ENCODE assay signal across 17 cellular contexts in genomic region chr19:45526971-45527370, GRCh38. TPM values are rescaled to one million over a fixed set of nuclear protein-coding genes. Genes with fewer than 3 reads are reported as not detected.
DNase-seq lines count a peak whose midpoint lies in the region; ATAC-seq, FAIRE-seq and TF ChIP-seq lines count a peak whose summit lies in the region.
"Had no signal": no experiment of that assay in that cellular context is flagged by ENCODE, and none has a peak within 500 bp of the region (broad histone marks: within the 10 kb centered on the region; RNA-seq: fewer than 3 reads in every experiment).

No MANE protein-coding gene starts in this region.

- no peaks in the 10 kb centered on the region for H3K9me2 ChIP-seq in PC-3 (replicated peaks; ENCODE audit: low read length)

- H2AFZ ChIP-seq in PC-3 (ENCODE audit: low read length): no peak overlapping the region
- H2AFZ ChIP-seq in K562 (ENCODE audit: low read depth, low read length): no peak overlapping the region

- no peak overlapping the region for H3K4me2 ChIP-seq in PC-3 (ENCODE audit: low read length)
- no peak overlapping the region for H3K4me2 ChIP-seq in K562 (ENCODE audit: insufficient read depth, low read length)

- H3K36me3 ChIP-seq in PC-3 (ENCODE audit: low read depth, low read length): peaks cover 19% of the 10 kb centered on the region
- H3K36me3 ChIP-seq in K562 (ENCODE audit: control insufficient read depth, insufficient read depth, low read length): peaks cover 64% of the 10 kb centered on the region

- no peak overlapping the region for H3K4me3 Mint-ChIP-seq in activated CD8-positive, alpha-beta T cell treated with anti-CD3 and anti-CD28 coated beads for 36 hours
- no peak overlapping the region for H3K4me3 Mint-ChIP-seq in activated CD8-positive, alpha-beta T cell treated with anti-CD3 and anti-CD28 coated beads, Interleukin-2, amount 10 ng/mL, durations not matched to agents 7 days and 5 days
- no peak overlapping the region for H3K4me3 Mint-ChIP-seq in activated T-helper 2 cell treated with anti-CD3 and anti-CD28 coated beads, Interferon-gamma antibody, Interleukin-2, Interleukin-4, amounts not matched to agents 10 μg/mL and 5 μg/mL and 100 μg/mL, durations not matched to agents 14 hours and 24 hours and 36 hours (ENCODE audit: low read depth)

- H3K79me2 ChIP-seq in PC-3 (ENCODE audit: low read length) (no peaks in the 10 kb centered on the region), K562 (ENCODE audit: control insufficient read depth, insufficient read depth, low read length) (no peaks in the 10 kb centered on the region)

- H3K27ac Mint-ChIP-seq in activated CD8-positive, alpha-beta T cell treated with anti-CD3 and anti-CD28 coated beads for 36 hours: peak overlapping the region; percentile 1
- H3K27ac Mint-ChIP-seq in activated CD8-positive, alpha-beta T cell treated with anti-CD3 and anti-CD28 coated beads, Interleukin-2, amount 10 ng/mL, durations not matched to agents 7 days and 5 days: no peak overlapping the region
- H3K27ac Mint-ChIP-seq in activated T-helper 2 cell treated with anti-CD3 and anti-CD28 coated beads, Interferon-gamma antibody, Interleukin-2, Interleukin-4, amounts not matched to agents 10 μg/mL and 5 μg/mL and 100 μg/mL, durations not matched to agents 14 hours and 24 hours and 36 hours: no peak overlapping the region

- FAIRE-seq in K562 (lab: Jason Lieb, UNC): no peak
- FAIRE-seq in HTR-8/SVneo (lab: Jason Lieb, UNC): no peak
- FAIRE-seq: HepG2 had no signal

- DNase-seq in activated CD8-positive, alpha-beta T cell treated with anti-CD3 and anti-CD28 coated beads for 36 hours: no peak
- DNase-seq in activated CD8-positive, alpha-beta T cell treated with anti-CD3 and anti-CD28 coated beads, Interleukin-2, amount 10 ng/mL, durations not matched to agents 7 days and 5 days: no peak
- DNase-seq in PC-3 (no peak), K562 (ENCODE audit: extremely low read depth in 1 of 4, low spot score in 3 of 4) (no peak), NCI-H2081 (lab: John Stamatoyannopoulos, UW) (no peak), SKM-1 treated with dmso at 0.1 percent for 144 hours (lab: John Stamatoyannopoulos, UW; ENCODE audit: unreplicated experiment) (no peak), HTR-8/SVneo (ENCODE audit: insufficient read length, low spot score) (no peak)
- DNase-seq in activated T-helper 2 cell treated with anti-CD3 and anti-CD28 coated beads, Interferon-gamma antibody, Interleukin-2, Interleukin-4, amounts not matched to agents 10 μg/mL and 5 μg/mL and 100 μg/mL, durations not matched to agents 14 hours and 24 hours and 36 hours (ENCODE audit: low spot score): no peak
- DNase-seq: 8988T; AML-193; GF-D8; KBM-7; MM.1S; NCI-H1436; NK-92 treated with Interleukin-12 subunit alpha and Interleukin-12 subunit beta, amount 100 ng/mL, for 24 hours; Peyer's patch had no signal

- no peak for TF ChIP-seq CTCF in activated CD8-positive, alpha-beta T cell treated with anti-CD3 and anti-CD28 coated beads for 36 hours (IDR thresholded peaks at IDR 0.05)
- TF ChIP-seq CTCF in PC-3 (conservative IDR thresholded peaks at IDR 0.05; ENCODE audit: low read depth, low read length) (no peak), K562 (IDR thresholded peaks at IDR 0.05 in 2 of 3, conservative IDR thresholded peaks at IDR 0.05 in 1 of 3; ENCODE audit: insufficient read depth in 2 of 3, low read depth in 1 of 3, low read length in 3 of 3) (no peak)

- H3K27me3 ChIP-seq in PC-3 (ENCODE audit: low read length) (no peaks in the 10 kb centered on the region), K562 (ENCODE audit: control insufficient read depth in 2 of 2, insufficient read depth in 2 of 2, low read length in 2 of 2) (no peaks in the 10 kb centered on the region)
- H3K27me3 ChIP-seq: Peyer's patch had no signal

- POLR2A ChIA-PET in activated CD8-positive, alpha-beta T cell treated with anti-CD3 and anti-CD28 coated beads for 36 hours (lab: Charles Lee): no interaction called here
- POLR2A ChIA-PET in activated CD8-positive, alpha-beta T cell treated with anti-CD3 and anti-CD28 coated beads, Interleukin-2, amount 10 ng/mL, durations not matched to agents 7 days and 5 days (lab: Charles Lee): no interaction called here
- POLR2A ChIA-PET in PC-3 (lab: Charles Lee; ENCODE audit: unreplicated experiment) (no interaction called here), K562 (lab: Yijun Ruan, JAX) (interaction anchor here (0.6 to 2.7 kb wide), 3 partner anchors 12 to 194 kb away, joined by 4 to 10 read pairs (median 6); no protein-coding TSS in a partner anchor)

- H3K27me3 Mint-ChIP-seq in activated CD8-positive, alpha-beta T cell treated with anti-CD3 and anti-CD28 coated beads for 36 hours: no peaks in the 10 kb centered on the region
- peaks cover 2% of the 10 kb centered on the region for H3K27me3 Mint-ChIP-seq in activated CD8-positive, alpha-beta T cell treated with anti-CD3 and anti-CD28 coated beads, Interleukin-2, amount 10 ng/mL, durations not matched to agents 7 days and 5 days (ENCODE audit: low read depth)
- H3K27me3 Mint-ChIP-seq in activated T-helper 2 cell treated with anti-CD3 and anti-CD28 coated beads, Interferon-gamma antibody, Interleukin-2, Interleukin-4, amounts not matched to agents 10 μg/mL and 5 μg/mL and 100 μg/mL, durations not matched to agents 14 hours and 24 hours and 36 hours (ENCODE audit: low read depth): no peaks in the 10 kb centered on the region

- ATAC-seq in activated CD8-positive, alpha-beta T cell treated with anti-CD3 and anti-CD28 coated beads for 36 hours: no peak
- ATAC-seq in activated CD8-positive, alpha-beta T cell treated with anti-CD3 and anti-CD28 coated beads, Interleukin-2, amount 10 ng/mL, durations not matched to agents 7 days and 5 days: no peak
- ATAC-seq in PC-3: no peak
- no peak for ATAC-seq in K562

- no peak for TF ChIP-seq POLR2A in K562 (conservative IDR thresholded peaks at IDR 0.05)

- H3K27ac ChIP-seq in PC-3 (ENCODE audit: low read length): peak overlapping the region; percentile 86; the same call in 1 of the 2 replicates
- no peak overlapping the region for H3K27ac ChIP-seq in K562 (ENCODE audit: extremely low read depth, low read depth, low read length)
- H3K27ac ChIP-seq: Peyer's patch had no signal

- 83% methylated on average over 3 of the region's 4 CpGs for WGBS in K562 (ENCODE audit: insufficient coverage, low coverage, missing lambda C conversion rate)

- H3K4me1 ChIP-seq in PC-3 (ENCODE audit: insufficient read depth, low read length) (peaks cover 16% of the 10 kb centered on the region), K562 (replicated peaks in 1 of 2; ENCODE audit: control insufficient read depth in 2 of 2, insufficient read depth in 2 of 2, low read length in 2 of 2) (peaks cover 3 to 27% of the 10 kb centered on the region in 2 experiments; a peak in 3 of 5 replicates)

- H3K4me3 ChIP-seq in PC-3 (ENCODE audit: low read length) (no peak overlapping the region), K562 (no peak overlapping the region)
- H3K4me3 ChIP-seq: Peyer's patch had no signal

- H4K20me1 ChIP-seq in PC-3 (ENCODE audit: low read length) (no peaks in the 10 kb centered on the region), K562 (replicated peaks; ENCODE audit: control insufficient read depth, insufficient read depth, low read length) (peaks cover 10% of the 10 kb centered on the region)

- peaks cover 5% of the 10 kb centered on the region for H3K9me1 ChIP-seq in K562 (ENCODE audit: control insufficient read depth, insufficient read depth, low read length)

- H3K4me1 Mint-ChIP-seq in activated CD8-positive, alpha-beta T cell treated with anti-CD3 and anti-CD28 coated beads for 36 hours (ENCODE audit: low read depth): peaks cover 19% of the 10 kb centered on the region
- H3K4me1 Mint-ChIP-seq in activated CD8-positive, alpha-beta T cell treated with anti-CD3 and anti-CD28 coated beads, Interleukin-2, amount 10 ng/mL, durations not matched to agents 7 days and 5 days (ENCODE audit: low read depth): peaks cover 23% of the 10 kb centered on the region
- H3K4me1 Mint-ChIP-seq in activated T-helper 2 cell treated with anti-CD3 and anti-CD28 coated beads, Interferon-gamma antibody, Interleukin-2, Interleukin-4, amounts not matched to agents 10 μg/mL and 5 μg/mL and 100 μg/mL, durations not matched to agents 14 hours and 24 hours and 36 hours (ENCODE audit: low read depth): peaks cover 16% of the 10 kb centered on the region

- TF ChIP-seq RAD21 in K562 (CRISPR knock-in tag; conservative IDR thresholded peaks at IDR 0.05 in 1 of 2, IDR thresholded peaks at IDR 0.05 in 1 of 2): no peak

- peaks cover 35% of the 10 kb centered on the region for H3K36me3 Mint-ChIP-seq in activated CD8-positive, alpha-beta T cell treated with anti-CD3 and anti-CD28 coated beads for 36 hours (ENCODE audit: low read depth)
- H3K36me3 Mint-ChIP-seq in activated CD8-positive, alpha-beta T cell treated with anti-CD3 and anti-CD28 coated beads, Interleukin-2, amount 10 ng/mL, durations not matched to agents 7 days and 5 days (ENCODE audit: low read depth): peaks cover 63% of the 10 kb centered on the region
- peaks cover 58% of the 10 kb centered on the region for H3K36me3 Mint-ChIP-seq in activated T-helper 2 cell treated with anti-CD3 and anti-CD28 coated beads, Interferon-gamma antibody, Interleukin-2, Interleukin-4, amounts not matched to agents 10 μg/mL and 5 μg/mL and 100 μg/mL, durations not matched to agents 14 hours and 24 hours and 36 hours (ENCODE audit: low read depth)

- intact Hi-C loops in activated CD8-positive, alpha-beta T cell treated with anti-CD3 and anti-CD28 coated beads for 36 hours (cut with micrococcal nuclease): loop anchor here (10.0 kb wide), 1 partner anchor 48 kb away; no protein-coding TSS in a partner anchor
- intact Hi-C loops in PC-3 (cut with micrococcal nuclease): no loop called here
- intact Hi-C loops in K562 (cut with micrococcal nuclease): no loop called here
- intact Hi-C loops in activated T-helper 2 cell treated with anti-CD3 and anti-CD28 coated beads, Interferon-gamma antibody, Interleukin-2, Interleukin-4, amounts not matched to agents 10 μg/mL and 5 μg/mL and 100 μg/mL, durations not matched to agents 14 hours and 24 hours and 36 hours (cut with micrococcal nuclease): no loop called here

- H3F3A ChIP-seq in PC-3 (ENCODE audit: low read length, unreplicated experiment): peaks cover 12% of the 10 kb centered on the region

- BruUV-seq in PC-3 (replicated peaks; lab: Mats Ljungman, UMichigan) (no TSS peak), K562 (replicated peaks; lab: Mats Ljungman, UMichigan) (no TSS peak)

- CTCF ChIA-PET in activated CD8-positive, alpha-beta T cell treated with anti-CD3 and anti-CD28 coated beads for 36 hours (lab: Charles Lee): interaction anchor here (0.6 to 2.8 kb wide), 3 partner anchors 11 to 117 kb away, joined by 3 to 16 read pairs (median 5); no protein-coding TSS in a partner anchor
- CTCF ChIA-PET in activated CD8-positive, alpha-beta T cell treated with anti-CD3 and anti-CD28 coated beads, Interleukin-2, amount 10 ng/mL, durations not matched to agents 7 days and 5 days (lab: Charles Lee): interaction anchor here (0.6 to 2.9 kb wide), 3 partner anchors 29 to 37 kb away, joined by 3 to 19 read pairs (median 4); no protein-coding TSS in a partner anchor
- CTCF ChIA-PET in PC-3 (lab: Charles Lee) (no interaction called here), K562 (lab: Yijun Ruan, JAX; ENCODE audit: low intra/inter-chr PET ratio) (no interaction called here)

- TF ChIP-seq EP300 in K562 (IDR thresholded peaks at IDR 0.05; ENCODE audit: low read length): no peak

- H3K9me3 Mint-ChIP-seq in activated CD8-positive, alpha-beta T cell treated with anti-CD3 and anti-CD28 coated beads for 36 hours: peaks cover 8% of the 10 kb centered on the region
- peaks cover 3% of the 10 kb centered on the region for H3K9me3 Mint-ChIP-seq in activated CD8-positive, alpha-beta T cell treated with anti-CD3 and anti-CD28 coated beads, Interleukin-2, amount 10 ng/mL, durations not matched to agents 7 days and 5 days (ENCODE audit: insufficient read depth)
- peaks cover 9% of the 10 kb centered on the region for H3K9me3 Mint-ChIP-seq in activated T-helper 2 cell treated with anti-CD3 and anti-CD28 coated beads, Interferon-gamma antibody, Interleukin-2, Interleukin-4, amounts not matched to agents 10 μg/mL and 5 μg/mL and 100 μg/mL, durations not matched to agents 14 hours and 24 hours and 36 hours

- H3K9me3 ChIP-seq in PC-3 (ENCODE audit: low read length) (no peaks in the 10 kb centered on the region), K562 (replicated peaks; ENCODE audit: control insufficient read depth, insufficient read depth, low read depth, low read length) (peaks cover 1% of the 10 kb centered on the region; the same call in 1 of the 2 replicates)
- H3K9me3 ChIP-seq: Peyer's patch had no signal

- in situ Hi-C loops in K562 (cut with MboI): no loop called here

- H3K9ac ChIP-seq in PC-3 (ENCODE audit: low read length) (no peak overlapping the region), K562 (ENCODE audit: insufficient read depth in 1 of 2, low read depth in 2 of 2, low read length in 2 of 2) (no peak overlapping the region)

RNA-seq across cellular contexts. Expression of gene VASP, which starts 19.7 kb away (rescaled TPM):
- total RNA-seq in activated CD8-positive, alpha-beta T cell treated with anti-CD3 and anti-CD28 coated beads for 36 hours: 100 to 1,000 TPM; 152 to 153 TPM
- total RNA-seq in activated CD8-positive, alpha-beta T cell treated with anti-CD3 and anti-CD28 coated beads, Interleukin-2, amount 10 ng/mL, durations not matched to agents 7 days and 5 days: 100 to 1,000 TPM; 215 to 222 TPM
- total RNA-seq in PC-3 (2014; rRNA removed): 120 and 158 TPM in 2 replicates
- total RNA-seq in K562 (2011; cell fraction: chromatin; rRNA removed; ENCODE audit: low replicate concordance): 123 and 279 TPM in 2 replicates
- total RNA-seq in K562 (2011; cell fraction: nucleolus; rRNA removed): 127 and 148 TPM in 2 replicates
- 106 and 127 TPM in 2 replicates for total RNA-seq in K562 (2011; cell fraction: nucleoplasm; rRNA removed)
- total RNA-seq in K562 (2014; rRNA removed): 207 and 522 TPM in 2 replicates
- total RNA-seq in K562 (2014; rRNA removed; fragmentation: Illumina TruSeq; extraction: Trizol): 98.6 and 104 TPM in 2 replicates
- 112 and 114 TPM in 2 replicates for total RNA-seq in K562 (2015; rRNA removed; fragmentation: Illumina TruSeq; extraction: Trizol)
- total RNA-seq in K562 (2021): 248 and 261 TPM in 2 replicates
- polyA plus RNA-seq in K562 (2011; rRNA removed): 92.0 and 102 TPM in 2 replicates
- 80.7 and 337 TPM in 2 replicates for polyA plus RNA-seq in K562 (2011; cell fraction: cytosol; rRNA removed)
- polyA plus RNA-seq in K562 (2011; cell fraction: nucleus; rRNA removed): 119 and 149 TPM in 2 replicates
- 109 and 183 TPM in 2 replicates for polyA plus RNA-seq in K562 (2012)
- polyA plus RNA-seq in K562 (2014; fragmentation: Illumina TruSeq; extraction: Trizol): 169 and 182 TPM in 2 replicates
- polyA plus RNA-seq in K562 (2014; fragmentation: Nextera tagmentation; extraction: Ambion mirVana): 10 to 100 TPM; 16.7 to 22.6 TPM
- polyA plus RNA-seq in K562 (2014; rRNA removed): 148 and 251 TPM in 2 replicates
- polyA minus RNA-seq in K562 (2011; rRNA and poly(A)+ RNA removed): 55.1 and 66.5 TPM in 2 replicates
- 131 and 134 TPM in 2 replicates for polyA minus RNA-seq in K562 (2011; cell fraction: cytosol; rRNA and poly(A)+ RNA removed)
- 72.3 and 93.4 TPM in 2 replicates for polyA minus RNA-seq in K562 (2011; cell fraction: nucleus; rRNA and poly(A)+ RNA removed)
- total RNA-seq in activated T-helper 2 cell treated with anti-CD3 and anti-CD28 coated beads, Interferon-gamma antibody, Interleukin-2, Interleukin-4, amounts not matched to agents 10 μg/mL and 5 μg/mL and 100 μg/mL, durations not matched to agents 14 hours and 24 hours and 36 hours: 232 and 244 TPM in 2 replicates

RNA-seq across cellular contexts. Expression of gene PPM1N, which starts 28.7 kb away (rescaled TPM):
- 1 to 10 TPM; 3.7 to 4.2 TPM for total RNA-seq in activated CD8-positive, alpha-beta T cell treated with anti-CD3 and anti-CD28 coated beads for 36 hours
- 1 to 10 TPM; 1.6 to 3.2 TPM for total RNA-seq in activated CD8-positive, alpha-beta T cell treated with anti-CD3 and anti-CD28 coated beads, Interleukin-2, amount 10 ng/mL, durations not matched to agents 7 days and 5 days
- 2.5 and 4.7 TPM in 2 replicates for total RNA-seq in PC-3 (2014; rRNA removed)
- 2.8 and 3.4 TPM in 2 replicates for total RNA-seq in K562 (2011; cell fraction: chromatin; rRNA removed; ENCODE audit: low replicate concordance)
- 3.5 and 5.0 TPM in 2 replicates for total RNA-seq in K562 (2011; cell fraction: nucleolus; rRNA removed)
- total RNA-seq in K562 (2011; cell fraction: nucleoplasm; rRNA removed): 2.3 and 3.4 TPM in 2 replicates
- 6.2 and 8.7 TPM in 2 replicates for total RNA-seq in K562 (2014; rRNA removed)
- total RNA-seq in K562 (2014; rRNA removed; fragmentation: Illumina TruSeq; extraction: Trizol): 5.4 and 6.1 TPM in 2 replicates
- total RNA-seq in K562 (2015; rRNA removed; fragmentation: Illumina TruSeq; extraction: Trizol): 6.0 and 6.5 TPM in 2 replicates
- 6.4 and 7.6 TPM in 2 replicates for total RNA-seq in K562 (2021)
- polyA plus RNA-seq in K562 (2011; rRNA removed): 4.5 and 7.8 TPM in 2 replicates
- 7.5 and 9.8 TPM in 2 replicates for polyA plus RNA-seq in K562 (2011; cell fraction: cytosol; rRNA removed)
- polyA plus RNA-seq in K562 (2011; cell fraction: nucleus; rRNA removed): 7.9 and 8.8 TPM in 2 replicates
- polyA plus RNA-seq in K562 (2012): 9.6 and 13.5 TPM in 2 replicates
- polyA plus RNA-seq in K562 (2014; fragmentation: Illumina TruSeq; extraction: Trizol): 8.5 and 10.4 TPM in 2 replicates
- polyA plus RNA-seq in K562 (2014; fragmentation: Nextera tagmentation; extraction: Ambion mirVana): 10 to 100 TPM; 13.0 to 15.6 TPM
- polyA plus RNA-seq in K562 (2014; rRNA removed): 14.0 and 15.7 TPM in 2 replicates
- polyA minus RNA-seq in K562 (2011; rRNA and poly(A)+ RNA removed): 1.2 and 1.8 TPM in 2 replicates
- polyA minus RNA-seq in K562 (2011; cell fraction: cytosol; rRNA and poly(A)+ RNA removed): 1.1 and 1.3 TPM in 2 replicates
- 1.5 and 1.8 TPM in 2 replicates for polyA minus RNA-seq in K562 (2011; cell fraction: nucleus; rRNA and poly(A)+ RNA removed)
- 2.5 and 3.1 TPM in 2 replicates for total RNA-seq in activated T-helper 2 cell treated with anti-CD3 and anti-CD28 coated beads, Interferon-gamma antibody, Interleukin-2, Interleukin-4, amounts not matched to agents 10 μg/mL and 5 μg/mL and 100 μg/mL, durations not matched to agents 14 hours and 24 hours and 36 hours

RNA-seq across cellular contexts. Expression of gene RTN2, which starts 30.1 kb away (rescaled TPM):
- total RNA-seq in activated CD8-positive, alpha-beta T cell treated with anti-CD3 and anti-CD28 coated beads for 36 hours: 1 to 10 TPM; 2.6 to 3.0 TPM
- 1 to 10 TPM; 2.0 to 3.4 TPM for total RNA-seq in activated CD8-positive, alpha-beta T cell treated with anti-CD3 and anti-CD28 coated beads, Interleukin-2, amount 10 ng/mL, durations not matched to agents 7 days and 5 days
- 9.5 and 12.9 TPM in 2 replicates for total RNA-seq in PC-3 (2014; rRNA removed)
- total RNA-seq in K562 (2011; cell fraction: chromatin; rRNA removed; ENCODE audit: low replicate concordance): 9.6 and 30.7 TPM in 2 replicates
- 33.3 and 36.9 TPM in 2 replicates for total RNA-seq in K562 (2011; cell fraction: nucleolus; rRNA removed)
- 17.6 and 21.3 TPM in 2 replicates for total RNA-seq in K562 (2011; cell fraction: nucleoplasm; rRNA removed)
- total RNA-seq in K562 (2014; rRNA removed): 9.3 and 20.1 TPM in 2 replicates
- total RNA-seq in K562 (2014; rRNA removed; fragmentation: Illumina TruSeq; extraction: Trizol): 6.9 and 7.2 TPM in 2 replicates
- total RNA-seq in K562 (2015; rRNA removed; fragmentation: Illumina TruSeq; extraction: Trizol): 7.2 and 8.3 TPM in 2 replicates
- 21.4 and 24.3 TPM in 2 replicates for total RNA-seq in K562 (2021)
- polyA plus RNA-seq in K562 (2011; rRNA removed): 14.1 and 23.1 TPM in 2 replicates
- 28.2 and 40.0 TPM in 2 replicates for polyA plus RNA-seq in K562 (2011; cell fraction: cytosol; rRNA removed)
- polyA plus RNA-seq in K562 (2011; cell fraction: nucleus; rRNA removed): 19.8 and 28.9 TPM in 2 replicates
- polyA plus RNA-seq in K562 (2012): 30.4 and 54.3 TPM in 2 replicates
- 18.6 and 23.7 TPM in 2 replicates for polyA plus RNA-seq in K562 (2014; fragmentation: Illumina TruSeq; extraction: Trizol)
- under 1 TPM; 0.53 to 0.69 TPM for polyA plus RNA-seq in K562 (2014; fragmentation: Nextera tagmentation; extraction: Ambion mirVana)
- polyA plus RNA-seq in K562 (2014; rRNA removed): 12.3 and 18.7 TPM in 2 replicates
- polyA minus RNA-seq in K562 (2011; rRNA and poly(A)+ RNA removed): 7.4 and 8.3 TPM in 2 replicates
- 20.7 and 22.8 TPM in 2 replicates for polyA minus RNA-seq in K562 (2011; cell fraction: cytosol; rRNA and poly(A)+ RNA removed)
- polyA minus RNA-seq in K562 (2011; cell fraction: nucleus; rRNA and poly(A)+ RNA removed): 9.0 and 16.4 TPM in 2 replicates
- total RNA-seq in activated T-helper 2 cell treated with anti-CD3 and anti-CD28 coated beads, Interferon-gamma antibody, Interleukin-2, Interleukin-4, amounts not matched to agents 10 μg/mL and 5 μg/mL and 100 μg/mL, durations not matched to agents 14 hours and 24 hours and 36 hours: 4.0 and 8.1 TPM in 2 replicates

RNA-seq across cellular contexts. Expression of gene OPA3, which starts 57.6 kb away (rescaled TPM):
- total RNA-seq in activated CD8-positive, alpha-beta T cell treated with anti-CD3 and anti-CD28 coated beads for 36 hours: 10 to 100 TPM; 13.7 to 14.3 TPM
- total RNA-seq in activated CD8-positive, alpha-beta T cell treated with anti-CD3 and anti-CD28 coated beads, Interleukin-2, amount 10 ng/mL, durations not matched to agents 7 days and 5 days: 10 to 100 TPM; 13.4 to 14.9 TPM
- total RNA-seq in PC-3 (2014; rRNA removed): 9.4 and 10.1 TPM in 2 replicates
- 15.8 and 30.8 TPM in 2 replicates for total RNA-seq in K562 (2011; cell fraction: chromatin; rRNA removed; ENCODE audit: low replicate concordance)
- total RNA-seq in K562 (2011; cell fraction: nucleolus; rRNA removed): 9.5 TPM in 2 replicates
- total RNA-seq in K562 (2011; cell fraction: nucleoplasm; rRNA removed): 10.4 and 11.7 TPM in 2 replicates
- 5.5 and 7.7 TPM in 2 replicates for total RNA-seq in K562 (2014; rRNA removed)
- total RNA-seq in K562 (2014; rRNA removed; fragmentation: Illumina TruSeq; extraction: Trizol): 8.4 and 9.0 TPM in 2 replicates
- 12.2 and 12.9 TPM in 2 replicates for total RNA-seq in K562 (2015; rRNA removed; fragmentation: Illumina TruSeq; extraction: Trizol)
- total RNA-seq in K562 (2021): 16.8 and 18.8 TPM in 2 replicates
- 14.2 and 16.4 TPM in 2 replicates for polyA plus RNA-seq in K562 (2011; rRNA removed)
- polyA plus RNA-seq in K562 (2011; cell fraction: cytosol; rRNA removed): 23.7 and 30.7 TPM in 2 replicates
- polyA plus RNA-seq in K562 (2011; cell fraction: nucleus; rRNA removed): 6.1 and 6.4 TPM in 2 replicates
- 10.3 and 11.1 TPM in 2 replicates for polyA plus RNA-seq in K562 (2012)
- polyA plus RNA-seq in K562 (2014; fragmentation: Illumina TruSeq; extraction: Trizol): 10.6 and 12.6 TPM in 2 replicates
- 1 to 10 TPM; 1.4 to 2.1 TPM for polyA plus RNA-seq in K562 (2014; fragmentation: Nextera tagmentation; extraction: Ambion mirVana)
- 7.0 and 9.3 TPM in 2 replicates for polyA plus RNA-seq in K562 (2014; rRNA removed)
- 11.1 and 13.0 TPM in 2 replicates for polyA minus RNA-seq in K562 (2011; rRNA and poly(A)+ RNA removed)
- 7.8 and 9.7 TPM in 2 replicates for polyA minus RNA-seq in K562 (2011; cell fraction: cytosol; rRNA and poly(A)+ RNA removed)
- polyA minus RNA-seq in K562 (2011; cell fraction: nucleus; rRNA and poly(A)+ RNA removed): 2.0 and 2.2 TPM in 2 replicates
- total RNA-seq in activated T-helper 2 cell treated with anti-CD3 and anti-CD28 coated beads, Interferon-gamma antibody, Interleukin-2, Interleukin-4, amounts not matched to agents 10 μg/mL and 5 μg/mL and 100 μg/mL, durations not matched to agents 14 hours and 24 hours and 36 hours: 15.2 and 15.9 TPM in 2 replicates

RNA-seq across cellular contexts. Expression of gene FOSB, which starts 59.2 kb away (rescaled TPM):
- total RNA-seq in activated CD8-positive, alpha-beta T cell treated with anti-CD3 and anti-CD28 coated beads for 36 hours: 10 to 100 TPM; 70.0 to 71.2 TPM
- 100 to 1,000 TPM; 154 to 172 TPM for total RNA-seq in activated CD8-positive, alpha-beta T cell treated with anti-CD3 and anti-CD28 coated beads, Interleukin-2, amount 10 ng/mL, durations not matched to agents 7 days and 5 days
- total RNA-seq in PC-3 (2014; rRNA removed) (35.8 and 60.5 TPM in 2 replicates), K562 (2014; rRNA removed) (1.2 and 1.6 TPM in 2 replicates), K562 (2014; rRNA removed; fragmentation: Illumina TruSeq; extraction: Trizol) (0.73 TPM in 2 replicates), K562 (2015; rRNA removed; fragmentation: Illumina TruSeq; extraction: Trizol) (0.18 and 0.26 TPM in 2 replicates), K562 (2021) (2.4 and 2.7 TPM in 2 replicates)
- total RNA-seq in K562 (2011; cell fraction: chromatin; rRNA removed; ENCODE audit: low replicate concordance): 2.1 and 8.8 TPM in 2 replicates
- 4.2 and 6.7 TPM in 2 replicates for total RNA-seq in K562 (2011; cell fraction: nucleolus; rRNA removed)
- 3.9 and 4.5 TPM in 2 replicates for total RNA-seq in K562 (2011; cell fraction: nucleoplasm; rRNA removed)
- polyA plus RNA-seq in K562 (2011; rRNA removed) (0.25 and 0.27 TPM in 2 replicates), K562 (2014; fragmentation: Illumina TruSeq; extraction: Trizol) (1.2 and 1.4 TPM in 2 replicates), K562 (2014; fragmentation: Nextera tagmentation; extraction: Ambion mirVana) (under 1 TPM; 0.11 to 0.30 TPM), K562 (2014; rRNA removed) (0.93 and 2.9 TPM in 2 replicates)
- 0.32 and 0.52 TPM in 2 replicates for polyA plus RNA-seq in K562 (2011; cell fraction: cytosol; rRNA removed)
- polyA plus RNA-seq in K562 (2011; cell fraction: nucleus; rRNA removed): 1.8 and 3.8 TPM in 2 replicates
- polyA plus RNA-seq in K562 (2012): 0.76 and 1.3 TPM in 2 replicates
- polyA minus RNA-seq in K562 (2011; rRNA and poly(A)+ RNA removed): 0.54 and 0.77 TPM in 2 replicates
- 0.55 and 0.76 TPM in 2 replicates for polyA minus RNA-seq in K562 (2011; cell fraction: cytosol; rRNA and poly(A)+ RNA removed)
- 2.8 and 3.6 TPM in 2 replicates for polyA minus RNA-seq in K562 (2011; cell fraction: nucleus; rRNA and poly(A)+ RNA removed)
- total RNA-seq in activated T-helper 2 cell treated with anti-CD3 and anti-CD28 coated beads, Interferon-gamma antibody, Interleukin-2, Interleukin-4, amounts not matched to agents 10 μg/mL and 5 μg/mL and 100 μg/mL, durations not matched to agents 14 hours and 24 hours and 36 hours: 10.2 and 10.9 TPM in 2 replicates

Comparison
In these comparisons a context has a peak if more than half of its experiments do, and no peak if none do; other contexts are left out.
1. CTCF ChIA-PET loops: an anchor here in activated CD8-positive, alpha-beta T cell treated with anti-CD3 and anti-CD28 coated beads for 36 hours (0.6 to 2.8 kb wide) and activated CD8-positive, alpha-beta T cell treated with anti-CD3 and anti-CD28 coated beads, Interleukin-2, amount 10 ng/mL, durations not matched to agents 7 days and 5 days (0.6 to 2.9 kb wide); none called in PC-3 and K562.